In the genomic region with DNA sequence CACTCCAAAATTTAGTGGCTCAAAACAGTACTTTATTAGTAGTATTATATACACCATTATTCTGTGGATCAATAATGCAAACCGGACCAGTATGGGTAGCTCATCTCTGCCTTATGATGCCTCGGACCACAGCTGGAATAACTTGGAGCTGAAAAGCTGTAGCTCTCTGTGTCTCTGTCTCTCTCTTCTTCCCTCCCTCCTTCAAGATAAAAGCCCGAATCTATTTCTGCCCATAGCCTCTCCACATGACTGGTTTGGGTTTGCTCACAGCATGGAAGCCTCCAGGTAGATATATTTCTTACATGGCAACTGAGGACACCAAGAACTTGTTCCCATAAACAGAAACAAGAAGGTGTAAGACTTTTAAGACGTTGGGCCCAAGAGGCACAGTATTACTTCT, we compare ENCODE assay signal across 27 cellular contexts.
"Had no signal": no experiment of that assay in that cellular context is flagged by ENCODE, and none has a peak within 500 bp of the region (broad histone marks: within the 10 kb centered on the region; RNA-seq: fewer than 3 reads in every experiment).

No MANE protein-coding gene starts in this region.

- H3K4me3 Mint-ChIP-seq: activated naive CD4-positive, alpha-beta T cell treated with anti-CD3 and anti-CD28 coated beads, Interleukin-2, amount 50 U/mL, for 24 hours; activated naive CD8-positive, alpha-beta T cell treated with anti-CD3 and anti-CD28 coated beads, Interleukin-2, amount 50 U/mL, for 24 hours; activated T-helper 1 cell treated with anti-CD3 and anti-CD28 coated beads, Interleukin-12 subunit alpha, Interleukin-12 subunit beta, Interleukin-2, Interleukin-4 antibody, amounts not matched to agents 30 ng/mL and 10 ng/mL and 1 ng/mL, durations not matched to agents 14 hours and 24 hours and 36 hours; central memory CD8-positive, alpha-beta T cell; dendritic cell treated with granulocyte-macrophage colony-stimulating factor and Interleukin-4, amounts not matched to agents 40 ng/mL and 50 ng/mL, for 4 days; endodermal cell; natural killer cell treated with Interleukin-12 subunit alpha and Interleukin-12 subunit beta and Interleukin-15 and Interleukin-18, amount 100 ng/mL, for 72 hours; T-helper 2 cell treated with Interferon-gamma antibody and Interleukin-4, amounts not matched to agents 5 μg/mL and 100 μg/mL, for 36 hours; type B pancreatic cell had no signal

- H3K9me3 Mint-ChIP-seq: activated naive CD4-positive, alpha-beta T cell treated with anti-CD3 and anti-CD28 coated beads, Interleukin-2, amount 50 U/mL, for 24 hours; central memory CD8-positive, alpha-beta T cell; dendritic cell treated with granulocyte-macrophage colony-stimulating factor and Interleukin-4, amounts not matched to agents 40 ng/mL and 50 ng/mL, for 4 days; endodermal cell; natural killer cell treated with Interleukin-12 subunit alpha and Interleukin-12 subunit beta and Interleukin-15 and Interleukin-18, amount 100 ng/mL, for 72 hours had no signal

- H3K9me3 ChIP-seq: left lung, lower lobe of right lung, uterus had no signal

- H3K27me3 ChIP-seq: left lung, spleen, uterus had no signal

- H3K4me3 ChIP-seq: heart left ventricle, left lung, lower lobe of right lung, spleen, thoracic aorta, uterus had no signal

- H3K4me1 ChIP-seq: heart left ventricle, left lung, lower lobe of right lung, spleen, uterus had no signal

- H3K36me3 ChIP-seq: heart left ventricle, left lung, lower lobe of right lung, spleen, thoracic aorta, uterus had no signal

- FAIRE-seq: bronchial epithelial cell had no signal

- DNase-seq: activated CD4-positive, alpha-beta T cell treated with anti-CD3 and anti-CD28 coated beads for 4 hours; activated CD4-positive, alpha-beta T cell treated with anti-CD3 and anti-CD28 coated beads, Interleukin-2, amount 50 U/mL, for 48 hours; activated CD8-positive, alpha-beta memory T cell treated with anti-CD3 and anti-CD28 coated beads for 24 hours; activated gamma-delta T cell; activated naive CD8-positive, alpha-beta T cell treated with anti-CD3 and anti-CD28 coated beads, Interleukin-2, amount 50 U/mL, for 24 hours; endodermal cell; foreskin fibroblast; heart left ventricle; hypothalamus; left lung; lower lobe of right lung; posterior cingulate gyrus; right cardiac atrium; spleen; stimulated activated naive CD4-positive, alpha-beta T cell treated with Interleukin-2 at 50 U/mL for 16 hours; T-helper 1 cell; uterus had no signal

- H3K4me1 Mint-ChIP-seq: activated naive CD8-positive, alpha-beta T cell treated with anti-CD3 and anti-CD28 coated beads, Interleukin-2, amount 50 U/mL, for 24 hours; central memory CD8-positive, alpha-beta T cell had no signal

- H3K27ac Mint-ChIP-seq: activated naive CD4-positive, alpha-beta T cell treated with anti-CD3 and anti-CD28 coated beads, Interleukin-2, amount 50 U/mL, for 24 hours; activated naive CD8-positive, alpha-beta T cell treated with anti-CD3 and anti-CD28 coated beads, Interleukin-2, amount 50 U/mL, for 24 hours; activated T-helper 1 cell treated with anti-CD3 and anti-CD28 coated beads, Interleukin-12 subunit alpha, Interleukin-12 subunit beta, Interleukin-2, Interleukin-4 antibody, amounts not matched to agents 30 ng/mL and 10 ng/mL and 1 ng/mL, durations not matched to agents 14 hours and 24 hours and 36 hours; dendritic cell treated with granulocyte-macrophage colony-stimulating factor and Interleukin-4, amounts not matched to agents 40 ng/mL and 50 ng/mL, for 4 days; endodermal cell; natural killer cell treated with Interleukin-12 subunit alpha and Interleukin-12 subunit beta and Interleukin-15 and Interleukin-18, amount 100 ng/mL, for 72 hours; T-helper 2 cell treated with Interferon-gamma antibody and Interleukin-4, amounts not matched to agents 5 μg/mL and 100 μg/mL, for 36 hours; type B pancreatic cell had no signal

- H3K27ac ChIP-seq: heart left ventricle, left lung, lower lobe of right lung, spleen, thoracic aorta, uterus had no signal

- ATAC-seq: activated naive CD8-positive, alpha-beta T cell treated with anti-CD3 and anti-CD28 coated beads, Interleukin-2, amount 50 U/mL, for 24 hours; esophagus mucosa; heart left ventricle; left lung; lower lobe of right lung; natural killer cell treated with Interleukin-12 subunit alpha and Interleukin-12 subunit beta and Interleukin-15 and Interleukin-18, amount 100 ng/mL, for 72 hours; right cardiac atrium had no signal
